8 cellular contexts compared by ENCODE assay signal in the genomic region with DNA sequence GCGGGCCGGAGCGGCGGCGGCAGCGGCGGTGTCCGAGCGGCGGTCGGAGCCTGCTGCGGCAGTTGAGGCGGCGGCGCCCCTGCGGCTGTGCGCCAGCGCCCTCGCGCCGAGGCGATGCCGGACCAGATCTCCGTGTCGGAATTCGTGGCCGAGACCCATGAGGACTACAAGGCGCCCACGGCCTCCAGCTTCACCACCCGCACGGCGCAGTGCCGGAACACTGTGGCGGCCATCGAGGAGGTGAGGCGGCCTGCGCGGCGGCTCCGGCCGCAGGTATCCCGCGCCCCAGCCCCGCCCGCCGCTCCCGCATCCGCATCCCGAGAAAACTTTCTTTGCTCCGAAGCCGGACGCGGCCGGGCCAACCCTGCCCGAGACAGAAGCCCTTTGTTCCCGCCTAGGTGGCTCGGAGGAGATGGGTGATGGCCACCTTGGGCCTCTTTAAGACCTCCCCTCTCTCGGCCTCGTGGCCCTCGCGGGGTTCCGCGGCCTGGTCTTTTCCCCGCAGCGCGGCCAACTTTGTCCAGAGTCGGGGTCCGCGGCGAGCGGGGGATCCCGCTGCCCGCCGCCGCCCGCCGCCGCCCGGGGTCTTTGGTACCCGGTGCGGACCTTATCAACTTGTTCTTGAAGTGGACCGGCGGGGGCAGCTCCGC. TPM values are rescaled to one million over a fixed set of nuclear protein-coding genes. Genes with fewer than 3 reads are reported as not detected.
DNase-seq lines count a peak whose midpoint lies in the region; ATAC-seq, FAIRE-seq and TF ChIP-seq lines count a peak whose summit lies in the region.

No MANE protein-coding gene starts in this region.

- TF ChIP-seq EP300 in H1 (IDR thresholded peaks at IDR 0.05; ENCODE audit: borderline replicate concordance in 1 of 2, low read depth in 2 of 2, low read length in 2 of 2), result no peak

- peak overlapping the region; percentile 89 for H3K27ac ChIP-seq in RWPE1
- H3K27ac ChIP-seq in H1 (ENCODE audit: low read depth, low read length), result no peak overlapping the region
- peak overlapping the region; percentile 90 to 98 for H3K27ac ChIP-seq in mucosa of rectum (ENCODE audit: low read depth in 2 of 2, low read length in 2 of 2)

- H2BK20ac ChIP-seq in H1 (ENCODE audit: low read length), result no peak overlapping the region

- peak overlapping the region; percentile 38 for H3K14ac ChIP-seq in H1 (ENCODE audit: insufficient read length)

- H3K18ac ChIP-seq in H1 (ENCODE audit: extremely low read depth, low read length), result peak overlapping the region; percentile 55

- no peak overlapping the region for H2BK5ac ChIP-seq in H1 (ENCODE audit: low read depth, low read length)

- whole genome bisulfite sequencing in H1 (ENCODE audit: extremely low coverage in 1 of 2, insufficient coverage in 1 of 2, insufficient read length in 1 of 2, insufficient replicate concordance in 2 of 2, low coverage in 1 of 2, low lambda C conversion rate in 2 of 2, missing lambda C conversion rate in 1 of 2), 2 experiments, result 1% methylated on average over 38 of the region's 84 CpGs; no CpG with 5 or more reads in 1 of the 2 experiments

- H3K23me2 ChIP-seq in H1 (ENCODE audit: low read depth, low read length), result peaks cover 4% of the 10 kb centered on the region; the same call in 1 of the 2 replicates

- peaks cover under 1% of the 10 kb centered on the region; the same call in 1 of the 2 replicates for H3K79me1 ChIP-seq in H1 (ENCODE audit: low read depth, low read length)

- H3K9ac ChIP-seq in H1 (replicated peaks in 1 of 4; ENCODE audit: extremely low read depth in 1 of 4, low read depth in 3 of 4, low read length in 3 of 4) (peak overlapping the region; percentile 75 to 98 (median 85)), mucosa of rectum (ENCODE audit: low read depth in 1 of 2, low read length in 2 of 2) (peak overlapping the region; percentile 74 to 96)

- no peak overlapping the region for H3K23ac ChIP-seq in H1 (ENCODE audit: insufficient read length)

- H3K4me3 ChIP-seq in H1 (ENCODE audit: extremely low read depth in 1 of 4, insufficient read depth in 2 of 4, low read depth in 3 of 4, low read length in 4 of 4), result peak overlapping the region; percentile 67 to 95 (median 80)
- peak overlapping the region; percentile 70 to 79 for H3K4me3 ChIP-seq in mucosa of rectum (ENCODE audit: low read length in 2 of 2)

- no peak for TF ChIP-seq RAD21 in H1 (IDR thresholded peaks at IDR 0.05 in 1 of 2, conservative IDR thresholded peaks at IDR 0.05 in 1 of 2; ENCODE audit: low read depth in 2 of 2, low read length in 2 of 2)

- TF ChIP-seq CTCF in RWPE1 (conservative IDR thresholded peaks at IDR 0.05; ENCODE audit: low read depth), result no peak
- no peak for TF ChIP-seq CTCF in H1 (IDR thresholded peaks at IDR 0.05; ENCODE audit: control extremely low read depth in 1 of 3, insufficient read depth in 1 of 3, low read depth in 1 of 3, low read length in 3 of 3)

- H3K4me1 ChIP-seq in H1 (replicated peaks in 1 of 4; ENCODE audit: control insufficient read depth in 3 of 4, insufficient read depth in 4 of 4, low read length in 3 of 4) (peaks cover 0 to 6% (median 3%) of the 10 kb centered on the region in 4 experiments; a peak in 4 of 7 replicates), mucosa of rectum (ENCODE audit: control insufficient read depth in 2 of 2, insufficient read depth in 2 of 2, low read length in 2 of 2) (peaks cover 32 to 42% of the 10 kb centered on the region in 2 donors)

- no peak; a peak in 1 of 3 replicates for TF ChIP-seq POLR2A in H1 (IDR thresholded peaks at IDR 0.05; ENCODE audit: control extremely low read depth in 1 of 2, low read depth in 2 of 2, low read length in 2 of 2)

- peak overlapping the region; percentile 97 for H4K8ac ChIP-seq in H1 (ENCODE audit: extremely low read depth, insufficient read depth, low read length)

- H2BK120ac ChIP-seq in H1 (replicated peaks; ENCODE audit: low read depth, low read length), result no peak overlapping the region

- DNase-seq in Caki2 (ENCODE audit: low read depth), result peak; percentile 55
- peak; percentile 34 for DNase-seq in RWPE1 (ENCODE audit: low spot score)
- DNase-seq in H1 (ENCODE audit: low read depth in 1 of 2, low spot score in 2 of 2), result peak in 1 of 2 experiments; percentile 73
- no peak for DNase-seq in epidermal melanocyte (ENCODE audit: insufficient read length, low spot score)
- no peak for DNase-seq in cerebellar nuclear complex (lab: John Stamatoyannopoulos, UW)
- DNase-seq in middle frontal gyrus (ENCODE audit: extremely low spot score, low spot score), result no peak

- H3K79me2 ChIP-seq in H1 (ENCODE audit: control insufficient read depth in 1 of 2, insufficient read depth in 2 of 2, low read length in 2 of 2), result peaks cover 0 to 26% of the 10 kb centered on the region in 2 experiments; a peak in 2 of 4 replicates

- peaks cover 12% of the 10 kb centered on the region in 2 experiments for H4K20me1 ChIP-seq in H1 (replicated peaks in 1 of 2; ENCODE audit: control insufficient read depth in 1 of 2, insufficient read depth in 2 of 2, low read length in 2 of 2)

- POLR2A ChIA-PET in RWPE1 (lab: Yijun Ruan, JAX; ENCODE audit: low non-redundant PET), result no interaction called here
- POLR2A ChIA-PET in H1 (lab: Charles Lee; ENCODE audit: partially characterized antibody), result interaction anchor here (1.0 to 2.2 kb wide), 7 partner anchors 11 to 69 kb away, joined by 3 to 8 read pairs (median 4); no protein-coding TSS in a partner anchor

- H3K4me2 ChIP-seq in H1 (ENCODE audit: insufficient read depth in 1 of 2, low read depth in 2 of 2, low read length in 2 of 2), result peak overlapping the region; percentile 70 to 89

- CTCF ChIA-PET in RWPE1 (lab: Yijun Ruan, JAX) (interaction anchor here (1.8 to 2.1 kb wide), 2 partner anchors 64 to 93 kb away, joined by 6 to 8 read pairs; no protein-coding TSS in a partner anchor), H1 (lab: Charles Lee; ENCODE audit: partially characterized antibody) (interaction anchor here (1.0 to 2.6 kb wide), 5 partner anchors 14 to 186 kb away, joined by 3 to 11 read pairs (median 4); no protein-coding TSS in a partner anchor)

- peak overlapping the region; percentile 72; the same call in 1 of the 2 replicates for H2BK15ac ChIP-seq in H1 (ENCODE audit: low read length)

- H2BK12ac ChIP-seq in H1 (ENCODE audit: low read depth, low read length), result no peak overlapping the region

- no peak overlapping the region for H4K91ac ChIP-seq in H1 (replicated peaks; ENCODE audit: insufficient read length, low read length)

- in situ Hi-C loops in Caki2 (cut with HindIII; ENCODE audit: low pct_unique_long_range_greater_than_20kb, low sequenced_read_pairs), result no loop called here

- H2AK5ac ChIP-seq in H1 (ENCODE audit: low read depth, low read length), result no peak overlapping the region

- H3K4ac ChIP-seq in H1 (replicated peaks; ENCODE audit: insufficient read length, low read depth, low read length), result peak overlapping the region; percentile 95

- H2AFZ ChIP-seq in H1 (ENCODE audit: low read length), result no peak overlapping the region

- no peak overlapping the region for H3K56ac ChIP-seq in H1 (replicated peaks; ENCODE audit: insufficient read length, low read depth, low read length)

- H4K5ac ChIP-seq in H1 (ENCODE audit: insufficient read length, low read depth, low read length), result no peak overlapping the region

- FAIRE-seq in H1 (lab: Jason Lieb, UNC), result no peak

- H3K36me3 ChIP-seq in H1 (ENCODE audit: control insufficient read depth in 2 of 4, insufficient read depth in 4 of 4, low read length in 3 of 4) (no peaks in the 10 kb centered on the region), mucosa of rectum (ENCODE audit: control insufficient read depth in 2 of 2, insufficient read depth in 2 of 2, low read length in 2 of 2) (no peaks in the 10 kb centered on the region)

- ATAC-seq in GM21529 (IDR thresholded peaks at IDR 0.05; ENCODE audit: unreplicated experiment), result peak; percentile 15

- H3K27me3 ChIP-seq in H1 (replicated peaks in 1 of 4; ENCODE audit: control insufficient read depth in 3 of 4, extremely low read depth in 1 of 4, insufficient read depth in 3 of 4, low read length in 3 of 4) (peaks cover 0 to 6% (median 3%) of the 10 kb centered on the region in 4 experiments; a peak in 3 of 7 replicates), mucosa of rectum (ENCODE audit: control insufficient read depth in 2 of 2, insufficient read depth in 2 of 2, low read length in 2 of 2) (peaks cover 0 to 3% of the 10 kb centered on the region in 2 donors)

- H3K9me3 ChIP-seq in H1 (ENCODE audit: insufficient read depth in 2 of 2, low read depth in 1 of 2, low read length in 1 of 2) (no peaks in the 10 kb centered on the region), mucosa of rectum (ENCODE audit: control insufficient read depth in 2 of 2, low read length in 2 of 2) (no peaks in the 10 kb centered on the region)

TF ChIP-seq in H1, 55 proteins besides CTCF, POLR2A, EP300 and RAD21:
- TF ChIP-seq ASH2L (IDR thresholded peaks at IDR 0.05; ENCODE audit: low read length), result peak; percentile 69
- no peak for TF ChIP-seq CREB1 (IDR thresholded peaks at IDR 0.05)
- 0 out of 4 replicates have a peak, but pooled peaks of 1 of the 2 experiments have one; percentile 27 for TF ChIP-seq SIN3A (conservative IDR thresholded peaks at IDR 0.05 in 1 of 2, IDR thresholded peaks at IDR 0.05 in 1 of 2; ENCODE audit: low read depth in 1 of 2, low read length in 2 of 2)
- peak; percentile 9; the same call in 1 of the 2 replicates for TF ChIP-seq PHF8 (conservative IDR thresholded peaks at IDR 0.05; ENCODE audit: low read depth, low read length)
- no peak for TF ChIP-seq BRCA1 (IDR thresholded peaks at IDR 0.05; ENCODE audit: low read depth, low read length)
- TF ChIP-seq KDM4A (IDR thresholded peaks at IDR 0.05; ENCODE audit: low read depth, low read length, severe bottlenecking), result peak; percentile 44
- peak; percentile 51 for TF ChIP-seq EZH2 (IDR thresholded peaks at IDR 0.05; ENCODE audit: low read depth, low read length, severe bottlenecking)
- peak; percentile 66; the same call in 1 of the 2 replicates for TF ChIP-seq YY1 (IDR thresholded peaks at IDR 0.05; ENCODE audit: low read depth, low read length)

RNA-seq across cellular contexts. Expression of a gene that starts 0.5 kb away (rescaled TPM):
- total RNA-seq in Caki2 (2014; rRNA removed; shearing (Covaris generic); ENCODE audit: low replicate concordance), result 33.8 and 34.8 TPM in 2 replicates
- total RNA-seq in H1 (2021; fragmentation: NEBNext Ultra II Directional; extraction: Animal tissue kit (Norgen Biotek cat#: 25700)), result 16.6 and 18.7 TPM in 2 replicates
- 8.6 and 10.2 TPM in 2 replicates for polyA plus RNA-seq in H1 (2011; rRNA removed)
- 9.5 TPM for polyA plus RNA-seq in H1 (2011; cell fraction: cytosol; rRNA removed)
- 10.5 TPM for polyA plus RNA-seq in H1 (2011; cell fraction: nucleus; rRNA removed)
- polyA plus RNA-seq in H1 (2012, experiment 1 of 2), result 9.0 to 13.2 TPM (median 10.2 TPM) in 4 replicates
- 0.70 TPM for polyA plus RNA-seq in H1 (2012, experiment 2 of 2)
- 10.7 TPM for polyA plus RNA-seq in H1 (2013, experiment 1 of 2)
- 11.2 TPM for polyA plus RNA-seq in H1 (2013, experiment 2 of 2)
- 15.3 and 16.8 TPM in 2 replicates for polyA minus RNA-seq in H1 (2011; rRNA and poly(A)+ RNA removed)
- polyA minus RNA-seq in H1 (2011; cell fraction: cytosol; rRNA and poly(A)+ RNA removed), result 8.6 TPM
- polyA minus RNA-seq in H1 (2011; cell fraction: nucleus; rRNA and poly(A)+ RNA removed), result 19.0 TPM

Comparison
In these comparisons a context has a peak if more than half of its experiments do, and no peak if none do; other contexts are left out.
1. DNase-seq: peak in Caki2 (single experiment) and RWPE1 (single experiment); none in epidermal melanocyte (single experiment), cerebellar nuclear complex (0 of 2) and middle frontal gyrus (single experiment).